9 cellular contexts compared by ENCODE assay signal in the genomic region with DNA sequence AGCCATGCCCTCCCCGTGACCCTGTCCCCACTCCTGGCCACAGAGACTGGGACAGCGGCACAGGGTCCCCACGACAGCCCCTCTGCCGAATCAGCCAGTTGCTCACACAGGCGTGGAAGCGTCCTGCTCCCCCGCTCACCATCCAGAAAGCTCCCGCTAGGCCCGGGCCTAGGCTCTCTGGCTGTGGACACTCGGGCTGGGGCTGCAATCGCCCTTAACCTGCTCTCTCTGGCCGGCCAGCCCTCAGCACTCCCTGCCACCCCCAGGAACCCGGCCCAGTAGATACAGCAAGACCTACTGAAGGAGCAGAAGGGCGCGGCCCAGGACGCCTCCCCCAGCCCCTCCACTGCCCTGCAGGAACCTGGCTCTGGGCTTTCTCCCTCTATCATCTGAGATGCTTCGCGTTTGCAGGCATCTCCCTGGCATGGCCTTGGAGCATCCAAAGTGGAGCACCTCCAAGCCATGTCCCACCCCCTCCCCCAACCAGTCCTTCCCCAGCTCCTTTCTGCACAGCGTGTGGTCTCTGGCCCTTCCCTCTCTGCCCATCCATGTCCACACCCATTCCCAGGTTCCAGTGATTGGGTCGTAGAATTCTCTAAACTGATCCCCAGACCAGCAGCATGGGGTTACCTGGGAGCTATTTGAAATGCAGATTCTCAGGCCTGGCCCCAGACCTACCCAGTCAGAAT.
A peak's percentile ranks its signal among the peaks of the same experiment; 100 is the strongest.
DNase-seq lines count a peak whose midpoint lies in the region; ATAC-seq, FAIRE-seq and TF ChIP-seq lines count a peak whose summit lies in the region.
"Had no signal": no experiment of that assay in that cellular context is flagged by ENCODE, and none has a peak within 500 bp of the region (broad histone marks: within the 10 kb centered on the region; RNA-seq: fewer than 3 reads in every experiment).

No MANE protein-coding gene starts in this region.

- peak; percentile 10 for ATAC-seq in PC-3

- H3K9me2 ChIP-seq in PC-3 (replicated peaks; ENCODE audit: low read length) = no peaks in the 10 kb centered on the region

- BruUV-seq in PC-3 (replicated peaks; lab: Mats Ljungman, UMichigan) = no TSS peak

- no peaks in the 10 kb centered on the region for H3F3A ChIP-seq in PC-3 (ENCODE audit: low read length, unreplicated experiment)

- no peak for FAIRE-seq in GM12892 (lab: Jason Lieb, UNC)

- H3K4me2 ChIP-seq in PC-3 (ENCODE audit: low read length) = peak overlapping the region; percentile 94

- H4K20me1 ChIP-seq in PC-3 (ENCODE audit: low read length) = no peaks in the 10 kb centered on the region

- no peaks in the 10 kb centered on the region for H3K79me2 ChIP-seq in PC-3 (ENCODE audit: low read length)

- no peak overlapping the region for H2AFZ ChIP-seq in PC-3 (ENCODE audit: low read length)

- intact Hi-C loops in PC-3 (cut with micrococcal nuclease) = loop anchor here (1.0 kb wide), 1 partner anchor 58 kb away; no protein-coding TSS in a partner anchor

- H3K36me3 ChIP-seq in BJ (ENCODE audit: control insufficient read depth, insufficient read depth, low read length) (peaks cover 2% of the 10 kb centered on the region; the same call in 1 of the 2 replicates), PC-3 (ENCODE audit: low read depth, low read length) (no peaks in the 10 kb centered on the region), neutrophil (peaks cover 24% of the 10 kb centered on the region)

- H3K9me3 ChIP-seq in PC-3 (ENCODE audit: low read length) (no peaks in the 10 kb centered on the region), neutrophil (no peaks in the 10 kb centered on the region)

- POLR2A ChIA-PET in BJ (lab: Charles Lee) (no interaction called here), PC-3 (lab: Charles Lee; ENCODE audit: unreplicated experiment) (no interaction called here)

- DNase-seq in BJ (ENCODE audit: low read depth) (no peak), PC-3 (no peak), fibroblast of the aortic adventitia (ENCODE audit: low read depth) (no peak), GM12892 (ENCODE audit: insufficient read length) (no peak), D341Med (ENCODE audit: low spot score) (no peak)
- no peak for DNase-seq in stimulated activated CD4-positive, alpha-beta T cell treated with anti-CD3 and anti-CD28 coated beads, Interleukin-4, amount 100 ng/mL, for 1 hour
- DNase-seq in stimulated activated CD4-positive, alpha-beta T cell treated with anti-CD3 and anti-CD28 coated beads, Interleukin-1b, Interleukin-23, amount 100 ng/mL, for 48 hours = no peak

- TF ChIP-seq CTCF in BJ (IDR thresholded peaks at IDR 0.05; ENCODE audit: insufficient read depth, low read depth, low read length) (no peak), PC-3 (conservative IDR thresholded peaks at IDR 0.05; ENCODE audit: low read depth, low read length) (no peak), fibroblast of the aortic adventitia (IDR thresholded peaks at IDR 0.05; ENCODE audit: insufficient read depth, low read length) (no peak), neutrophil (IDR thresholded peaks at IDR 0.05) (no peak)

- no peak overlapping the region for H3K9ac ChIP-seq in PC-3 (ENCODE audit: low read length)

- H3K4me3 ChIP-seq in BJ (ENCODE audit: low read depth, low read length) (peak overlapping the region; percentile 43), PC-3 (ENCODE audit: low read length) (peak overlapping the region; percentile 68; the same call in 1 of the 2 replicates), fibroblast of the aortic adventitia (ENCODE audit: low read depth, low read length) (peak overlapping the region; percentile 59), neutrophil (ENCODE audit: low read depth in 1 of 2, low read length in 1 of 2) (peak overlapping the region; percentile 57 to 65)
- H3K4me3 ChIP-seq: lung had no signal

- CTCF ChIA-PET in BJ (lab: Yijun Ruan, JAX) (interaction anchor here (0.5 to 10.4 kb wide), 24 partner anchors 7 to 332 kb away, joined by 3 to 209 read pairs (median 6); partner anchors contain the start of gene ZBTB43), PC-3 (lab: Charles Lee) (interaction anchor here (0.6 to 1.0 kb wide), 5 partner anchors 58 to 717 kb away, joined by 3 to 6 read pairs (median 4); no protein-coding TSS in a partner anchor)

- H3K27me3 ChIP-seq in BJ (ENCODE audit: control insufficient read depth, insufficient read depth, low read length) (peaks cover 2% of the 10 kb centered on the region; the same call in 1 of the 2 replicates), PC-3 (ENCODE audit: low read length) (no peaks in the 10 kb centered on the region), neutrophil (peaks cover 15% of the 10 kb centered on the region)

- H3K4me1 ChIP-seq in PC-3 (ENCODE audit: insufficient read depth, low read length) (no peaks in the 10 kb centered on the region), neutrophil (ENCODE audit: control insufficient read depth in 1 of 2, insufficient read depth in 1 of 2, low read depth in 1 of 2, low read length in 1 of 2) (peaks cover 27 to 44% of the 10 kb centered on the region in 2 experiments)

- no peak for TF ChIP-seq POLR2A in GM12892 (IDR thresholded peaks at IDR 0.05; ENCODE audit: low read depth, low read length)

- H3K27ac ChIP-seq in PC-3 (ENCODE audit: low read length) = no peak overlapping the region
- H3K27ac ChIP-seq in neutrophil = no peak overlapping the region
